8 cellular contexts compared by ENCODE assay signal in the genomic region with DNA sequence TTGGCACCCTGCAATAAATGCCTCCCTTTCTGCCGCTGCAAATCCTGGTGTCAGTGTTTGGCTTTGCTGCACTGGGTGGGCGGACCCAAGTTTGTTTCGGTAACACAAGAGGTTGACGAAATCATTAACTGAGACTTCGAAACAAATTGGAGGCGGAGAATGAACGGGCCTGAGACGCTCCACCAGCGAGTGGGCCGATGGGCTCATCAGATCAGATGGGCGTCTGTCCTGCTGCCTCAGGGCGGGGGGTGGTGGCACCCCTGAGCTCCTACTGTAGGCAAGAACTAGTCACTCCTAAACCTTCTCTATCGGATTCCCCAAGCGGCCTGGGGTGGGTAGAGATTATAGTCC. TPM values are rescaled to one million over a fixed set of nuclear protein-coding genes. Genes with fewer than 3 reads are reported as not detected.
DNase-seq lines count a peak whose midpoint lies in the region; ATAC-seq and TF ChIP-seq lines count a peak whose summit lies in the region.

No MANE protein-coding gene starts in this region.

- H3K36me3 ChIP-seq in HAP-1 (replicated peaks) = no peaks in the 10 kb centered on the region
- H3K36me3 ChIP-seq in adrenal gland (replicated peaks in 1 of 2) = no peaks in the 10 kb centered on the region
- no peaks in the 10 kb centered on the region for H3K36me3 ChIP-seq in hepatocyte (replicated peaks; ENCODE audit: insufficient read depth, low read depth)

- H4K20me1 ChIP-seq in hepatocyte (ENCODE audit: insufficient read depth, poor library complexity, severe bottlenecking) = no peaks in the 10 kb centered on the region

- intact Hi-C loops in adrenal gland (cut with DNase I) (no loop called here), sciatic nerve (cut with DNase I) (no loop called here)

- peaks cover 36% of the 10 kb centered on the region for H3K79me2 ChIP-seq in hepatocyte

- no peak for DNase-seq in AG09309 (ENCODE audit: low read depth)
- DNase-seq in HAP-1 (ENCODE audit: low spot score in 2 of 2) = peak in 1 of 2 experiments; percentile 10
- peak in 4 of 7 donors; percentile 30 to 77 (median 43) for DNase-seq in adrenal gland
- DNase-seq in hepatocyte (ENCODE audit: low spot score) = peak; percentile 68
- peak; percentile 78 for DNase-seq in sciatic nerve (ENCODE audit: low spot score)
- no peak for DNase-seq in NCI-H2171 treated with DMSO at 0.1 percent for 48 hours (lab: John Stamatoyannopoulos, UW)

- H3K4me2 ChIP-seq in hepatocyte = peak overlapping the region; percentile 93

- peak overlapping the region in 4 of 5 donors; percentile 59 to 88 (median 76) for H3K27ac ChIP-seq in adrenal gland
- H3K27ac ChIP-seq in hepatocyte = peak overlapping the region; percentile 97

- no peak for TF ChIP-seq CTCF in AG09309 (IDR thresholded peaks at IDR 0.05; ENCODE audit: control insufficient read depth, insufficient read depth, low read depth, low read length, missing control alignments)
- no peak for TF ChIP-seq CTCF in adrenal gland (IDR thresholded peaks at IDR 0.05)
- no peak for TF ChIP-seq CTCF in hepatocyte (IDR thresholded peaks at IDR 0.05; ENCODE audit: poor library complexity)

- peak overlapping the region; percentile 92 for H2AFZ ChIP-seq in hepatocyte

- no peaks in the 10 kb centered on the region for H3K4me1 ChIP-seq in HAP-1
- peaks cover 0 to 13% of the 10 kb centered on the region in 2 donors for H3K4me1 ChIP-seq in adrenal gland (replicated peaks in 1 of 2)
- peaks cover 33% of the 10 kb centered on the region for H3K4me1 ChIP-seq in hepatocyte (ENCODE audit: insufficient read depth)

- in situ Hi-C loops in HAP-1 (cut with MboI; ENCODE audit: low sequenced_read_pairs) = no loop called here

- H3K4me3 ChIP-seq in AG09309 (ENCODE audit: control insufficient read depth, low read depth, low read length) (peak overlapping the region; percentile 54), HAP-1 (peak overlapping the region; percentile 45; the same call in 1 of the 2 replicates), adrenal gland (peak overlapping the region in 2 of 4 donors; percentile 41 to 62), hepatocyte (peak overlapping the region; percentile 70)

- WGBS in adrenal gland, 4 donors = 50 to 69% (median 58%) methylated on average over 14 of the region's 14 CpGs
- WGBS in hepatocyte (ENCODE audit: low lambda C conversion rate, missing lambda C conversion rate) = 21% methylated on average over 14 of the region's 14 CpGs

- H3K9me2 ChIP-seq in hepatocyte (replicated peaks; ENCODE audit: insufficient read depth) = no peaks in the 10 kb centered on the region

- H3K9me3 ChIP-seq in HAP-1 (no peaks in the 10 kb centered on the region), adrenal gland (replicated peaks in 1 of 3) (no peaks in the 10 kb centered on the region), hepatocyte (ENCODE audit: low read depth) (no peaks in the 10 kb centered on the region)

- TF ChIP-seq POLR2A in adrenal gland (IDR thresholded peaks at IDR 0.05) = no peak

- ATAC-seq in sciatic nerve (peak; percentile 56), GM18861 (IDR thresholded peaks at IDR 0.05; ENCODE audit: unreplicated experiment) (no peak), GM21786 (IDR thresholded peaks at IDR 0.05; ENCODE audit: unreplicated experiment) (no peak)

- no peaks in the 10 kb centered on the region for H3K27me3 ChIP-seq in HAP-1 (ENCODE audit: low read depth)
- no peaks in the 10 kb centered on the region for H3K27me3 ChIP-seq in adrenal gland
- no peaks in the 10 kb centered on the region for H3K27me3 ChIP-seq in hepatocyte

RNA-seq across cellular contexts. Expression of gene CAPN5, which starts 0.9 kb away (rescaled TPM):
- total RNA-seq in adrenal gland (10 to 100 TPM in 7 of 8 donors, 1 to 10 TPM in 1; 8.5 to 29.6 (median 21.3) TPM), hepatocyte (25.2 and 29.1 TPM in 2 replicates), sciatic nerve (20.1 TPM)
- polyA plus RNA-seq in adrenal gland (10 to 100 TPM in 2 of 3 donors, 1 to 10 TPM in 1; 7.7 to 27.8 (median 12.3) TPM), hepatocyte (28.8 and 34.6 TPM in 2 replicates)

RNA-seq across cellular contexts. Expression of gene B3GNT6, which starts 31.7 kb away (rescaled TPM):
- total RNA-seq in adrenal gland (not detected), hepatocyte (0.12 and 0.33 TPM in 2 replicates), sciatic nerve (not detected)
- polyA plus RNA-seq in adrenal gland (not detected), hepatocyte (not detected in 2 replicates)

RNA-seq across cellular contexts. Expression of gene OMP, which starts 36.8 kb away (rescaled TPM):
- total RNA-seq in adrenal gland (under 1 TPM in 2 of 8 donors, not detected in 6; 0.50 to 0.92 TPM), hepatocyte (not detected in 2 replicates), sciatic nerve (2.8 TPM)
- polyA plus RNA-seq in adrenal gland (1 to 10 TPM in 1 of 3 donors, not detected in 2; 1.6 TPM), hepatocyte (0.47 TPM in 1 of 2 replicates, not detected in the other)

Comparison
In these comparisons a context has a peak if more than half of its experiments do, and no peak if none do; other contexts are left out.
1. DNase-seq: peak in adrenal gland (4 of 7), hepatocyte (single experiment) and sciatic nerve (single experiment); none in AG09309 (single experiment) and NCI-H2171 treated with DMSO at 0.1 percent for 48 hours (single experiment).